ENCODE assay signal across 9 cellular contexts in genomic region chr1:155504207-155504606, GRCh38. TPM values are rescaled to one million over a fixed set of nuclear protein-coding genes. Genes with fewer than 3 reads are reported as not detected.
DNase-seq lines count a peak whose midpoint lies in the region; ATAC-seq and TF ChIP-seq lines count a peak whose summit lies in the region.
"Had no signal": no experiment of that assay in that cellular context is flagged by ENCODE, and none has a peak within 500 bp of the region (broad histone marks: within the 10 kb centered on the region; RNA-seq: fewer than 3 reads in every experiment).

No MANE protein-coding gene starts in this region.

- H3K4me3 ChIP-seq in tibial artery (no peak overlapping the region), lower leg skin (ENCODE audit: low read depth, poor library complexity, severe bottlenecking) (no peak overlapping the region)

- 58 to 60% methylated on average over 5 of the region's 5 CpGs for WGBS in lower leg skin, 2 donors

- no peak for ATAC-seq in activated CD4-positive, CD25-positive, alpha-beta regulatory T cell treated with anti-CD3 and anti-CD28 coated beads, Interleukin-2, amount 50 U/mL, for 24 hours
- ATAC-seq in GM18517 (IDR thresholded peaks at IDR 0.05; ENCODE audit: unreplicated experiment): no peak

- POLR2A ChIA-PET in RWPE1 (lab: Yijun Ruan, JAX; ENCODE audit: low non-redundant PET): no interaction called here

- H3K4me1 ChIP-seq in tibial artery: peaks cover 0 to 49% (median 14%) of the 10 kb centered on the region in 4 donors

- H3K36me3 ChIP-seq in tibial artery: no peaks in the 10 kb centered on the region

- CTCF ChIA-PET in RWPE1 (lab: Yijun Ruan, JAX): interaction anchor here (0.6 to 0.7 kb wide), 3 partner anchors 14 to 126 kb away, joined by 3 read pairs; no protein-coding TSS in a partner anchor

- peak; percentile 24 for TF ChIP-seq CTCF in AG09319 (IDR thresholded peaks at IDR 0.05; ENCODE audit: low read depth, low read length)
- TF ChIP-seq CTCF in GM20000 (IDR thresholded peaks at IDR 0.05; ENCODE audit: extremely low read depth, missing control alignments): no peak
- TF ChIP-seq CTCF in RWPE1 (conservative IDR thresholded peaks at IDR 0.05; ENCODE audit: low read depth): peak; percentile 14; the same call in 1 of the 2 replicates
- TF ChIP-seq CTCF in tibial artery (IDR thresholded peaks at IDR 0.05): peak; percentile 21 to 37
- TF ChIP-seq CTCF in lower leg skin (IDR thresholded peaks at IDR 0.05): no peak

- DNase-seq in AG09319 (ENCODE audit: extremely low read depth, low read depth) (no peak), GM20000 (ENCODE audit: low spot score) (peak; percentile 37), RWPE1 (ENCODE audit: low spot score) (peak; percentile 28), germinal center (ENCODE audit: low spot score) (peak; percentile 61), tibial artery (no peak), lower leg skin (ENCODE audit: low spot score in 2 of 2) (no peak)
- DNase-seq: activated naive CD8-positive, alpha-beta T cell treated with anti-CD3 and anti-CD28 coated beads, Interleukin-2, amount 10 ng/mL, durations not matched to agents 7 days and 5 days had no signal

- H3K9me3 ChIP-seq in tibial artery: no peaks in the 10 kb centered on the region

- H3K27ac ChIP-seq in RWPE1 (no peak overlapping the region), tibial artery (no peak overlapping the region)

- intact Hi-C loops in tibial artery (cut with DNase I; ENCODE audit: low total_unique reads): no loop called here
- intact Hi-C loops in lower leg skin (cut with DNase I; ENCODE audit: low total_unique reads): no loop called here

- no peak for TF ChIP-seq POLR2A in lower leg skin (IDR thresholded peaks at IDR 0.05)

- H3K27me3 ChIP-seq in tibial artery: no peaks in the 10 kb centered on the region

RNA-seq across cellular contexts. Expression of gene ASH1L, which starts 58.4 kb away (rescaled TPM):
- total RNA-seq in lower leg skin: 10 to 100 TPM; 40.6 to 59.4 (median 49.9) TPM

Comparison
In these comparisons a context has a peak if more than half of its experiments do, and no peak if none do; other contexts are left out.
1. DNase-seq: peak in GM20000 (single experiment), RWPE1 (single experiment) and germinal center (single experiment); none in AG09319 (single experiment), tibial artery (0 of 2) and lower leg skin (0 of 2).
2. CTCF ChIP-seq: peak in AG09319 (single experiment), RWPE1 (single experiment) and tibial artery (2 of 2); none in GM20000 (single experiment) and lower leg skin (0 of 3).